8 cellular contexts compared by ENCODE assay signal in the genomic region with DNA sequence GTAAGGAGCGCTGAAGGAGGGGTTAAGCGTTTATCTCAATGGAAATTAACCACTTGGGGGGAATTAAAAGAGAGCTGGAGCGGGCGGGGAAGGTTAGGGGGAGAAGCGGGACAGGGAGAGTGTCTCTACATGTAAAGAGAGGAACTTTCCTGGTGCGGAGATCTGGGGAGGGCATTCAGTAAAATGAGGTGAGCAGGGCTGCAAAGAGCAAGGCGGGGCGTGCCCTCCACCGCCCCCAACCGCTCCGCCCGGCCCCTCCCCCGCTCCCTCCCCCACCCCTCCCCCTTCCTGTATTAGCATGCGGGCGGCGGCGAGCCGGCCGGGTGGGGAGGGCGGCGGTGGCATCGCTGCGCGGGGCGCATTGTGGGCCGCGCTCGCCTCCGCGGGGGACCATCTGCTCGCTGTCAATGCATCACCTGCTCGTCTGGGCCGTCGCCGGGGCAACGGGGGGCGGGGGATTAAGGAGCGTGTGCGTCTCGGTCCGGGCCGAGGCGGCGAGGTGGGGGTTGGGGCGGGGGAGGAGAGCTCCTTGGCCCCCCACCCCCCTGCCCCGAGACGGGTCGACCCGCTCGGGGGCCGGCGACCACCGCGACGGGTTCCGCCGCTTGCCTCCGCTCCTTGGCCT. TPM values are rescaled to one million over a fixed set of nuclear protein-coding genes. Genes with fewer than 3 reads are reported as not detected.
DNase-seq lines count a peak whose midpoint lies in the region; ATAC-seq and TF ChIP-seq lines count a peak whose summit lies in the region.

No MANE protein-coding gene starts in this region.

- H3K4me3 ChIP-seq in left ventricle myocardium inferior, result peak overlapping the region; percentile 63

- peaks cover 7% of the 10 kb centered on the region for H3K9me3 Mint-ChIP-seq in activated T-helper 2 cell treated with anti-CD3 and anti-CD28 coated beads, Interferon-gamma antibody, Interleukin-2, Interleukin-4, amounts not matched to agents 10 μg/mL and 5 μg/mL and 100 μg/mL, durations not matched to agents 14 hours and 24 hours and 36 hours

- intact Hi-C loops in activated T-helper 2 cell treated with anti-CD3 and anti-CD28 coated beads, Interferon-gamma antibody, Interleukin-2, Interleukin-4, amounts not matched to agents 10 μg/mL and 5 μg/mL and 100 μg/mL, durations not matched to agents 14 hours and 24 hours and 36 hours (cut with micrococcal nuclease), result no loop called here
- intact Hi-C loops in left ventricle myocardium inferior (cut with micrococcal nuclease), result no loop called here

- peak; percentile 69 for ATAC-seq in GM18867 (IDR thresholded peaks at IDR 0.05; ENCODE audit: unreplicated experiment)
- ATAC-seq in HG03064 (IDR thresholded peaks at IDR 0.05; ENCODE audit: low read depth, unreplicated experiment), result peak; percentile 54

- DNase-seq in NCI-H69 (lab: John Stamatoyannopoulos, UW) (peak; percentile 96), left ventricle myocardium inferior (no peak), NOMO-1 treated with dmso at 0.1 percent for 144 hours (lab: John Stamatoyannopoulos, UW; ENCODE audit: unreplicated experiment) (no peak), A172 (ENCODE audit: low spot score) (no peak)
- DNase-seq in activated T-helper 2 cell treated with anti-CD3 and anti-CD28 coated beads, Interferon-gamma antibody, Interleukin-2, Interleukin-4, amounts not matched to agents 10 μg/mL and 5 μg/mL and 100 μg/mL, durations not matched to agents 14 hours and 24 hours and 36 hours (ENCODE audit: low spot score), result peak; percentile 25
- peak; percentile 50 for DNase-seq in stimulated activated CD4-positive, alpha-beta T cell treated with anti-CD3 and anti-CD28 coated beads, Interleukin-12 subunit alpha, Interleukin-12 subunit beta, amount 100 ng/mL, for 4 hours

- no peak overlapping the region for H3K27ac ChIP-seq in left ventricle myocardium inferior (replicated peaks)

- H3K27me3 ChIP-seq in left ventricle myocardium inferior (ENCODE audit: low read depth), result peaks cover 73% of the 10 kb centered on the region

- TF ChIP-seq CTCF in left ventricle myocardium inferior (IDR thresholded peaks at IDR 0.05; ENCODE audit: borderline replicate concordance), result no peak

- peaks cover 4% of the 10 kb centered on the region for H3K9me3 ChIP-seq in left ventricle myocardium inferior (replicated peaks)

- H3K36me3 ChIP-seq in left ventricle myocardium inferior, result no peaks in the 10 kb centered on the region

- H3K4me3 Mint-ChIP-seq in activated T-helper 2 cell treated with anti-CD3 and anti-CD28 coated beads, Interferon-gamma antibody, Interleukin-2, Interleukin-4, amounts not matched to agents 10 μg/mL and 5 μg/mL and 100 μg/mL, durations not matched to agents 14 hours and 24 hours and 36 hours (ENCODE audit: low read depth), result peak overlapping the region; percentile 75

- H3K27ac Mint-ChIP-seq in activated T-helper 2 cell treated with anti-CD3 and anti-CD28 coated beads, Interferon-gamma antibody, Interleukin-2, Interleukin-4, amounts not matched to agents 10 μg/mL and 5 μg/mL and 100 μg/mL, durations not matched to agents 14 hours and 24 hours and 36 hours, result no peak overlapping the region

- no peaks in the 10 kb centered on the region for H3K36me3 Mint-ChIP-seq in activated T-helper 2 cell treated with anti-CD3 and anti-CD28 coated beads, Interferon-gamma antibody, Interleukin-2, Interleukin-4, amounts not matched to agents 10 μg/mL and 5 μg/mL and 100 μg/mL, durations not matched to agents 14 hours and 24 hours and 36 hours (ENCODE audit: low read depth)

- peaks cover 24% of the 10 kb centered on the region for H3K4me1 Mint-ChIP-seq in activated T-helper 2 cell treated with anti-CD3 and anti-CD28 coated beads, Interferon-gamma antibody, Interleukin-2, Interleukin-4, amounts not matched to agents 10 μg/mL and 5 μg/mL and 100 μg/mL, durations not matched to agents 14 hours and 24 hours and 36 hours (ENCODE audit: low read depth)

- H3K4me1 ChIP-seq in left ventricle myocardium inferior, result peaks cover 12% of the 10 kb centered on the region

- H3K27me3 Mint-ChIP-seq in activated T-helper 2 cell treated with anti-CD3 and anti-CD28 coated beads, Interferon-gamma antibody, Interleukin-2, Interleukin-4, amounts not matched to agents 10 μg/mL and 5 μg/mL and 100 μg/mL, durations not matched to agents 14 hours and 24 hours and 36 hours (ENCODE audit: low read depth), result peaks cover 40% of the 10 kb centered on the region

RNA-seq across cellular contexts. Expression of a gene that starts 0.5 kb away (rescaled TPM):
- total RNA-seq in activated T-helper 2 cell treated with anti-CD3 and anti-CD28 coated beads, Interferon-gamma antibody, Interleukin-2, Interleukin-4, amounts not matched to agents 10 μg/mL and 5 μg/mL and 100 μg/mL, durations not matched to agents 14 hours and 24 hours and 36 hours, result not detected in 2 replicates
- not detected for total RNA-seq in left ventricle myocardium inferior
- not detected in 2 replicates for total RNA-seq in A172 (2014; rRNA removed; shearing (Covaris generic))

Comparison
In these comparisons a context has a peak if more than half of its experiments do, and no peak if none do; other contexts are left out.
1. DNase-seq: peak in NCI-H69 (single experiment), activated T-helper 2 cell treated with anti-CD3 and anti-CD28 coated beads, Interferon-gamma antibody, Interleukin-2, Interleukin-4, amounts not matched to agents 10 μg/mL and 5 μg/mL and 100 μg/mL, durations not matched to agents 14 hours and 24 hours and 36 hours (single experiment) and stimulated activated CD4-positive, alpha-beta T cell treated with anti-CD3 and anti-CD28 coated beads, Interleukin-12 subunit alpha, Interleukin-12 subunit beta, amount 100 ng/mL, for 4 hours (single experiment); none in left ventricle myocardium inferior (single experiment), NOMO-1 treated with dmso at 0.1 percent for 144 hours (single experiment) and A172 (single experiment).